In the genomic region with DNA sequence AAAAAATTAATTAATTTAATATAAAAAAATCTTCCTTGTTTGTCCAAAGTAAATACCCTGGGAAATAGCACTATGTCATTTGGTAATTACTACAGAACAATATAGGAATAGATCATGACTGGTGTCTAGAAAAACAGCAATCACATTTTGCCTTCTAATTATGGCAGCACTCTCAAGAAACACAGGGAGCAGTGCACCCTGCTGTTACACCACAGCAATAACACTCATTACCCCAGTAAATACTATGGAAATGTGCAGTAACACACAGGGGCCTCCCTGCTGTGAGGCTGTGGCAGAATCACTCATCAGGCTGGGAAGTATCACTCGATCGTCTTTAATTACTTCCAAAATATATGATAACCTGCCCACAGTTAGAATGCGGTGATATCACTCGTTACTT, we compare ENCODE assay signal across 8 cellular contexts.
A peak's percentile ranks its signal among the peaks of the same experiment; 100 is the strongest.
DNase-seq lines count a peak whose midpoint lies in the region; ATAC-seq, FAIRE-seq and TF ChIP-seq lines count a peak whose summit lies in the region.

No MANE protein-coding gene starts in this region.

- DNase-seq in GM12864 (ENCODE audit: low read depth) (no peak), NCI-H82 treated with DMSO at 0.1 percent for 48 hours (lab: John Stamatoyannopoulos, UW; ENCODE audit: unreplicated experiment) (peak; percentile 55), germinal center (ENCODE audit: low spot score) (peak; percentile 4), urothelium cell line (ENCODE audit: low spot score) (peak; percentile 6), RWPE1 (ENCODE audit: low spot score) (no peak)
- no peak for DNase-seq in stimulated activated CD4-positive, alpha-beta T cell treated with anti-CD3 and anti-CD28 coated beads, Interleukin-4, amount 100 ng/mL, for 24 hours

- H3K4me3 ChIP-seq in GM12864 (ENCODE audit: low read depth, low read length), result no peak overlapping the region

- POLR2A ChIA-PET in RWPE1 (lab: Yijun Ruan, JAX; ENCODE audit: low non-redundant PET), result no interaction called here

- H3K27ac ChIP-seq in RWPE1, result no peak overlapping the region

- TF ChIP-seq CTCF in GM12864 (IDR thresholded peaks at IDR 0.05; ENCODE audit: low read depth, low read length, missing control alignments) (peak; percentile 36), RWPE1 (conservative IDR thresholded peaks at IDR 0.05; ENCODE audit: low read depth) (no peak)

- ATAC-seq in HG03103 (IDR thresholded peaks at IDR 0.05; ENCODE audit: low read depth, unreplicated experiment) (peak; percentile 88), GM19023 (IDR thresholded peaks at IDR 0.05; ENCODE audit: unreplicated experiment) (no peak)

- CTCF ChIA-PET in RWPE1 (lab: Yijun Ruan, JAX), result no interaction called here

- FAIRE-seq in urothelium cell line (lab: Jason Lieb, UNC), result no peak

Comparison
In these comparisons a context has a peak if more than half of its experiments do, and no peak if none do; other contexts are left out.
1. DNase-seq: peak in NCI-H82 treated with DMSO at 0.1 percent for 48 hours (single experiment), germinal center (single experiment) and urothelium cell line (single experiment); none in GM12864 (single experiment), RWPE1 (single experiment) and stimulated activated CD4-positive, alpha-beta T cell treated with anti-CD3 and anti-CD28 coated beads, Interleukin-4, amount 100 ng/mL, for 24 hours (single experiment).